Comparison of ENCODE assay signal across 8 cellular contexts in the genomic region with DNA sequence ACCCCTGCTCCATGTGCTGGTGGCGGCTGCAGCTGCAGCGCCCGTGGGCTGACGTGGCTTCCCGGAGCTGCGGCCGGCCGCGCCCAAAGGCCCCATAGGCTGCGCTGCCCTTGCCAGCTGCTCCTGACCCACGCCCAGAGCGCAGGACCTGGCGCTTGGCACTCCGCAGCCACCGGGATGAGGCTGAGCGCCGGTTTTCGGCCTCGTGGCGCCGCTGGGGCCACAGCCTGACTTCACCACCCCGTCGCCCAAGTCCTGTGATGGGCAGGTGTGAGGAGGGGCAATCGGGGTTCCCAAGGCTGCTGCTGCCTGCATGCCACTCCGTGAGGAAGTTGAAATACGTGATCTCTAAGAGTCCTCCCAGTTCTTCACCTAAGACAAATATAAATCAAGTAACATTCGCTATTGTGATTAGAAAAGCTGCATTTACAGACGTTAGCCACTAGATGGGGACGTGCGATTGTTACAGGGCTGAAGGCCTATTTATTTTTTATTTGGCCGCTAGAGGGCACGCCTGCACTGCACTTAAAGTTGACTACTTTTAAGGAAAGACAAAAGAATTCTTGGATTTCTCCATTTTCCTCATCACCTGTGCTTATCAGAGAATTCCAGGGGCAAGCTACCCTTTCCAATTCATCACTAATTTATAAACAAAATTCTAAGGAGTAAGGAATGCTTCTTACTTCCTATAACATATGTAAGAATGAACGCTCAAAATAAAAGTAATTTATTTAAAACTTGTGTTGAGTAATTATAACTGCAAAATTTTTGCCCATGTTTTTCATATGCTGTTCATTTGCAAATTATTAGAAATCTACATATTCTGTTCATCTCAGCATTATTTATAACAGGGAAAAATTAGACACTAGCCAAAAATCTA. TPM values are rescaled to one million over a fixed set of nuclear protein-coding genes. Genes with fewer than 3 reads are reported as not detected.
DNase-seq lines count a peak whose midpoint lies in the region; ATAC-seq and TF ChIP-seq lines count a peak whose summit lies in the region.
"Not testable (repeated sequence)": the region's sequence is repeated elsewhere in the genome, so short reads cannot be mapped to it uniquely, and the experiment has no call there.

No MANE protein-coding gene starts in this region.

- H3K4me1 ChIP-seq in HUES64 (ENCODE audit: insufficient read depth, low read length); breast epithelium; right atrium auricular region; osteoblast (ENCODE audit: insufficient read depth, low read length): not testable (repeated sequence)

- peak overlapping the region; percentile 70 for H3K4me3 ChIP-seq in HUES64 (ENCODE audit: low read length)
- peak overlapping the region; percentile 55 to 81 (median 64) for H3K4me3 ChIP-seq in breast epithelium
- peak overlapping the region; percentile 44 to 67 for H3K4me3 ChIP-seq in right atrium auricular region
- H3K4me3 ChIP-seq in osteoblast (ENCODE audit: insufficient read depth, low read length) = peak overlapping the region; percentile 77

- not testable (repeated sequence) for H3K27me3 ChIP-seq in HUES64 (ENCODE audit: insufficient read depth, low read length); breast epithelium; right atrium auricular region; osteoblast (ENCODE audit: insufficient read depth, low read length)

- peak overlapping the region; percentile 95 for H3K4me2 ChIP-seq in osteoblast (ENCODE audit: insufficient read depth, low read length)

- H3K27ac ChIP-seq in HUES64 (ENCODE audit: low read depth, low read length) = not testable (repeated sequence)
- H3K27ac ChIP-seq in breast epithelium (peak overlapping the region; percentile 74 to 90), right atrium auricular region (peak overlapping the region; percentile 90 to 95), osteoblast (ENCODE audit: low read depth, low read length) (peak overlapping the region; percentile 56)

- peak overlapping the region; percentile 95 for H2AFZ ChIP-seq in osteoblast (ENCODE audit: low read length)

- not testable (repeated sequence) for H4K20me1 ChIP-seq in osteoblast (ENCODE audit: insufficient read depth, low read length)

- H3K4me1 Mint-ChIP-seq in activated CD4-positive, alpha-beta T cell treated with anti-CD3 and anti-CD28 coated beads for 36 hours = not testable (repeated sequence)

- POLR2A ChIA-PET in activated CD4-positive, alpha-beta T cell treated with anti-CD3 and anti-CD28 coated beads for 36 hours (lab: Charles Lee) = interaction anchor here (0.6 to 1.4 kb wide), 5 partner anchors 56 to 124 kb away, joined by 3 to 11 read pairs (median 6); no protein-coding TSS in a partner anchor

- not testable (repeated sequence) for H3K79me2 ChIP-seq in osteoblast (ENCODE audit: insufficient read depth, low read length)

- TF ChIP-seq CTCF in breast epithelium (IDR thresholded peaks at IDR 0.05) (peak; percentile 98 to 99 (median 99)), right atrium auricular region (IDR thresholded peaks at IDR 0.05) (peak; percentile 88 to 94), osteoblast (IDR thresholded peaks at IDR 0.05; ENCODE audit: extremely low read depth, low read depth, low read length) (peak; percentile 84)

- ATAC-seq in GM21723 (IDR thresholded peaks at IDR 0.05; ENCODE audit: unreplicated experiment) = peak; percentile 58
- ATAC-seq in activated CD4-positive, alpha-beta T cell treated with anti-CD3 and anti-CD28 coated beads for 36 hours = peak; percentile 71

- not testable (repeated sequence) for H3K9me3 Mint-ChIP-seq in activated CD4-positive, alpha-beta T cell treated with anti-CD3 and anti-CD28 coated beads for 36 hours (ENCODE audit: low read depth)

- H3K36me3 ChIP-seq in HUES64 (ENCODE audit: insufficient read depth, low read length); breast epithelium; right atrium auricular region; osteoblast (ENCODE audit: insufficient read depth, low read length): not testable (repeated sequence)

- CTCF ChIA-PET in activated CD4-positive, alpha-beta T cell treated with anti-CD3 and anti-CD28 coated beads for 36 hours (lab: Charles Lee) = interaction anchor here (0.6 to 4.6 kb wide), 25 partner anchors 10 to 315 kb away, joined by 3 to 170 read pairs (median 5); a partner anchor contains a TSS

- H3K27me3 Mint-ChIP-seq in activated CD4-positive, alpha-beta T cell treated with anti-CD3 and anti-CD28 coated beads for 36 hours = not testable (repeated sequence)

- intact Hi-C loops in activated CD4-positive, alpha-beta T cell treated with anti-CD3 and anti-CD28 coated beads for 36 hours (cut with DNase I, micrococcal nuclease) = loop anchor here (1.0 to 10.0 kb wide), 6 partner anchors 55 to 794 kb away; a partner anchor contains a TSS
- intact Hi-C loops in breast epithelium (cut with DNase I; ENCODE audit: low total_unique reads) = loop anchor here (10.0 kb wide), 1 partner anchor 104 kb away; no protein-coding TSS in a partner anchor

- not testable (repeated sequence) for H3K9me3 ChIP-seq in HUES64 (ENCODE audit: insufficient read depth, low read depth, low read length); breast epithelium; right atrium auricular region; osteoblast (ENCODE audit: low read depth, low read length)

- peak overlapping the region; percentile 90 for H3K27ac Mint-ChIP-seq in activated CD4-positive, alpha-beta T cell treated with anti-CD3 and anti-CD28 coated beads for 36 hours

- H3K36me3 Mint-ChIP-seq in activated CD4-positive, alpha-beta T cell treated with anti-CD3 and anti-CD28 coated beads for 36 hours (ENCODE audit: low read depth) = not testable (repeated sequence)

- under 1% methylated on average over 32 of the region's 33 CpGs for WGBS in HUES64

- TF ChIP-seq POLR2A in breast epithelium (IDR thresholded peaks at IDR 0.05) = not testable (repeated sequence)

- peak; percentile 50 for DNase-seq in D341Med (ENCODE audit: low spot score)
- DNase-seq in activated CD4-positive, alpha-beta T cell treated with anti-CD3 and anti-CD28 coated beads for 36 hours = peak; percentile 82
- DNase-seq in breast epithelium (ENCODE audit: low spot score in 2 of 2) = peak; percentile 56 to 76
- peak; percentile 86 for DNase-seq in right atrium auricular region (ENCODE audit: low spot score)
- DNase-seq in osteoblast (ENCODE audit: insufficient read length, low spot score, missing footprints) = peak; percentile 44
- DNase-seq in stimulated activated CD8-positive, alpha-beta memory T cell treated with anti-CD3 and anti-CD28 coated beads, Interleukin-7, amount 100 ng/mL, for 48 hours (ENCODE audit: extremely low read depth in 1 of 2, low read depth in 1 of 2) = peak; percentile 28 to 53

- peak overlapping the region; percentile 68 for H3K4me3 Mint-ChIP-seq in activated CD4-positive, alpha-beta T cell treated with anti-CD3 and anti-CD28 coated beads for 36 hours

- peak overlapping the region; percentile 83 for H3K9ac ChIP-seq in HUES64 (ENCODE audit: low read depth, low read length)

RNA-seq across cellular contexts. Expression of a gene that starts 1.1 kb away (rescaled TPM):
- polyA plus RNA-seq in HUES64 (2013, experiment 1 of 2) = 4.6 TPM
- polyA plus RNA-seq in HUES64 (2013, experiment 2 of 2) = 3.0 TPM
- 10 to 100 TPM; 22.1 to 22.7 TPM for total RNA-seq in activated CD4-positive, alpha-beta T cell treated with anti-CD3 and anti-CD28 coated beads for 36 hours
- total RNA-seq in breast epithelium (100 to 1,000 TPM in 1 of 3 donors, 10 to 100 TPM in 2; 34.2 to 168 (median 78.2) TPM), right atrium auricular region (1 to 10 TPM; 4.6 to 9.6 TPM), osteoblast (49.9 and 60.4 TPM in 2 replicates)

RNA-seq across cellular contexts. Expression of a gene that starts 55.1 kb away (rescaled TPM):
- polyA plus RNA-seq in HUES64 (2013, experiment 1 of 2) = 251 TPM
- 255 TPM for polyA plus RNA-seq in HUES64 (2013, experiment 2 of 2)
- total RNA-seq in activated CD4-positive, alpha-beta T cell treated with anti-CD3 and anti-CD28 coated beads for 36 hours = 100 to 1,000 TPM; 189 to 220 TPM
- total RNA-seq in breast epithelium = 100 to 1,000 TPM; 352 to 396 (median 362) TPM
- 1,000 to 10,000 TPM; 1,312 to 1,415 TPM for total RNA-seq in right atrium auricular region
- total RNA-seq in osteoblast = 214 and 243 TPM in 2 replicates
